In the genomic region with DNA sequence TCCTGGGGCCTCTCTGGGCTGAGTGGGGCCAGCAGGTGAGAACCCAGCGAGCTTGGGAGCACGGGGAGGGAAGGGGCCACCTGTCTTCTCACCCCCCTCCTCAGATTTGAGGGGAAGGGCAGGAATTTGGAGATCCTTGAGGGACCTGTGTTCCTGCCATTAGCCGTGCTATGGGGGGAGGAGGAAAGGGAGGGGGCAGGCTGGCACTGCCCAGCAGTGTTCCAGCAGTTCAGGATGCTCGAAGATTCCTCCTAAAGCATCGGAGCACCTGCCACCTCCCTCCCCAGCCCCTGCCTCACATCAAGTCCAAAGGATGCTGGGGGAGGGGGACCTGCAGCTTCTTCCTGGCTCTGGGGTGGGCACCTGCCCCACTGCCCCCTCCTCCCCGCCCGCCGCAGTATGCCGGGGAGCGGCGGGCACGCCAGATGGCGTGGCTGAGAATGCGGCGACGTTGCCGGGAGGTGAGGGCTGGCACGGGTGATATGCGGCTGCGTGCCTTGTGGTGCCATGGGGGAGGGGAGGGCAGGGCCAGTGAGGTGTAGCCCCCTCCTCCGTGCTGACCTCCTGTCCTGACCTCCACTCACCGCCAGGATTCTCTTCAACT, we compare ENCODE assay signal across 17 cellular contexts. TPM values are rescaled to one million over a fixed set of nuclear protein-coding genes. Genes with fewer than 3 reads are reported as not detected.
DNase-seq lines count a peak whose midpoint lies in the region; ATAC-seq and FAIRE-seq lines count a peak whose summit lies in the region.
"Had no signal": no experiment of that assay in that cellular context is flagged by ENCODE, and none has a peak within 500 bp of the region (broad histone marks: within the 10 kb centered on the region; RNA-seq: fewer than 3 reads in every experiment).

No MANE protein-coding gene starts in this region.

- DNase-seq in Right ventricle myocardium inferior (ENCODE audit: missing footprints) (peak; percentile 27), left ventricle myocardium superior (no peak), NCI-H524 (lab: John Stamatoyannopoulos, UW) (peak; percentile 91 to 92), urothelium cell line (ENCODE audit: low spot score) (no peak), NOMO-1 treated with dmso at 0.1 percent for 144 hours (lab: John Stamatoyannopoulos, UW; ENCODE audit: unreplicated experiment) (no peak), CD1c-positive myeloid dendritic cell (ENCODE audit: extremely low spot score) (no peak)
- DNase-seq: Caco-2, NCI-H1048, NCI-H187, Peyer's patch, SHP77 treated with DMSO at 0.1 percent for 48 hours, T-helper 2 cell had no signal

- ATAC-seq in Right ventricle myocardium inferior (no peak), left ventricle myocardium superior (no peak), GM19035 (IDR thresholded peaks at IDR 0.05; ENCODE audit: unreplicated experiment) (no peak)

- H3K27ac ChIP-seq in cingulate gyrus (ENCODE audit: low read depth, low read length), result peak overlapping the region; percentile 10
- H3K27ac ChIP-seq: Peyer's patch had no signal

- FAIRE-seq in urothelium cell line (lab: Jason Lieb, UNC), result peak; percentile 88

- intact Hi-C loops in Right ventricle myocardium inferior (cut with DNase I) (no loop called here), left ventricle myocardium superior (cut with micrococcal nuclease) (no loop called here)

RNA-seq across cellular contexts. Expression of a gene that starts 4.7 kb away (rescaled TPM):
- not detected for total RNA-seq in Right ventricle myocardium inferior
- not detected for total RNA-seq in left ventricle myocardium superior
- total RNA-seq: A673, Caco-2, Daoy, HT1080, Peyer's patch had no signal

RNA-seq across cellular contexts. Expression of a gene that starts 14.4 kb away (rescaled TPM):
- total RNA-seq in Right ventricle myocardium inferior (0.89 TPM), left ventricle myocardium superior (0.55 TPM)
- total RNA-seq: Caco-2, Daoy, HT1080 had no signal

RNA-seq across cellular contexts. Expression of a gene that starts 24.6 kb away (rescaled TPM):
- total RNA-seq in Right ventricle myocardium inferior, result 21.4 TPM
- total RNA-seq in left ventricle myocardium superior, result 18.7 TPM

RNA-seq across cellular contexts. Expression of a gene that starts 52.8 kb away (rescaled TPM):
- total RNA-seq in Right ventricle myocardium inferior (5,286 TPM), left ventricle myocardium superior (4,965 TPM)
- total RNA-seq: Daoy had no signal

RNA-seq across cellular contexts. Expression of a gene that starts 55.9 kb away (rescaled TPM):
- total RNA-seq in Right ventricle myocardium inferior (5.1 TPM), left ventricle myocardium superior (5.8 TPM)
- total RNA-seq: A673, Caco-2, Daoy, HT1080 had no signal

Comparison
In these comparisons a context has a peak if more than half of its experiments do, and no peak if none do; other contexts are left out.
1. DNase-seq: peak in Right ventricle myocardium inferior (single experiment) and NCI-H524 (2 of 2); none in left ventricle myocardium superior (single experiment), urothelium cell line (single experiment), NOMO-1 treated with dmso at 0.1 percent for 144 hours (single experiment) and CD1c-positive myeloid dendritic cell (single experiment).